Comparison of ENCODE assay signal across 2 cellular contexts in the genomic region with DNA sequence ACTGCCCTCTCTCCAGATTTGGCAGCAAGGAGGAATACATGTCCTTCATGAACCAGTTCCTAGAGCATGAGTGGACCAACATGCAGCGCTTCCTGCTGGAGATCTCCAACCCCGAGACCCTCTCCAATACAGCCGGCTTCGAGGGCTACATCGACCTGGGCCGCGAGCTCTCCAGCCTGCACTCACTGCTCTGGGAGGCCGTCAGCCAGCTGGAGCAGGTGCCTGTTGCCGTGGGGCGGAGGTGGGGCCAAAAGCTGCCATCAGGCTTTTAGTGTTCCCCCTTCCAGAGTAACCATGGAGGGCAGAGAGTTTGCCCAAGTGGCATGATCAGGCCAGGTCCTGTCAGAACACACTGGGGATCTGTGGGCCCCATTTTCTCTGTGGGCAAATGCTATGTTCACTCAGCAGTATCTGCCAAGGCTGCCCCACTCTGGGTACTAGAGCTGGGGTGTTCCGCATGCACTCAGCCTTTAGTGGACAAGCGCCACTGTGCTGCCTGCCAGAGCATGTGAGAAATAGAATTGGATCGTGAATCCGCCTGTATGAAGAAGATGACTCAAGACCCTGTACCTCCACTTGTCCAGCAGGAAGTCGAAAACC.
TF ChIP-seq lines count a peak whose summit lies in the region.

No MANE protein-coding gene starts in this region.

TF ChIP-seq in IMR-90, 13 proteins besides CTCF, POLR2A, EP300 and RAD21:
- TF ChIP-seq MAFK (IDR thresholded peaks at IDR 0.05; ENCODE audit: low read depth, low read length) (no peak), RFX5 (IDR thresholded peaks at IDR 0.05; ENCODE audit: low read depth, low read length) (no peak), RCOR1 (IDR thresholded peaks at IDR 0.05; ENCODE audit: insufficient replicate concordance, low read length) (no peak), FOS (IDR thresholded peaks at IDR 0.05; ENCODE audit: low read depth, low read length) (no peak)
- TF ChIP-seq, protein P1, sequence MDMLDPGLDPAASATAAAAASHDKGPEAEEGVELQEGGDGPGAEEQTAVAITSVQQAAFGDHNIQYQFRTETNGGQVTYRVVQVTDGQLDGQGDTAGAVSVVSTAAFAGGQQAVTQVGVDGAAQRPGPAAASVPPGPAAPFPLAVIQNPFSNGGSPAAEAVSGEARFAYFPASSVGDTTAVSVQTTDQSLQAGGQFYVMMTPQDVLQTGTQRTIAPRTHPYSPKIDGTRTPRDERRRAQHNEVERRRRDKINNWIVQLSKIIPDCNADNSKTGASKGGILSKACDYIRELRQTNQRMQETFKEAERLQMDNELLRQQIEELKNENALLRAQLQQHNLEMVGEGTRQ (IDR thresholded peaks at IDR 0.05; ENCODE audit: low read depth, low read length) = no peak

TF ChIP-seq in HepG2, 621 proteins besides CTCF, POLR2A, EP300 and RAD21:
- no peak for TF ChIP-seq CREM (IDR thresholded peaks at IDR 0.05)
- TF ChIP-seq CREM (CRISPR knock-in tag; IDR thresholded peaks at IDR 0.05) = no peak
- TF ChIP-seq AGO2 (optimal IDR thresholded peaks at IDR 0.05; ENCODE audit: low read depth, low read length) = peak; percentile 38
